In the genomic region with DNA sequence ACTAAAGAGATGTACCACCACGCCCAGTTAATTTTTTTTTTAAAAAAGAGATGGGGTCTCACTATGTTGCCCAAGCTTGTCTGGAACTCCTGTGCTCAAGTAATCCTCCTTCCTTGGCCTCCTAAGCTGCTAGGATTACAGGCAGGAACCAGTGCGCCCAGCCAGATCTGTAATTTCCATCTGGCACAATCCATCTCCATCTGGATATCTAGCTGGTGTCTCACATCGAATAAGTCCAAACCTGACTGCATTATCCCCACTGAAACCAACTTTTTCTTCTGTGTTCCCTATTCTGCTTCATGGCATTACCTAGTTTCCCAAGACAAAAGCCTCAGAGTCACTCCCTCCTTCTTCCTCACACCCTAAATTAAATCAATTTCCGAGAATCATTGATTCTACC, we compare ENCODE assay signal across 22 cellular contexts.
DNase-seq lines count a peak whose midpoint lies in the region; ATAC-seq and TF ChIP-seq lines count a peak whose summit lies in the region.
"Had no signal": no experiment of that assay in that cellular context is flagged by ENCODE, and none has a peak within 500 bp of the region (broad histone marks: within the 10 kb centered on the region; RNA-seq: fewer than 3 reads in every experiment).

No MANE protein-coding gene starts in this region.

- intact Hi-C loops in sigmoid colon (cut with DNase I), result no loop called here

- H3K27ac Mint-ChIP-seq in nephron progenitor cell, result no peak overlapping the region
- H3K27ac Mint-ChIP-seq: CD14-positive monocyte; CD4-positive, CD25-positive, alpha-beta regulatory T cell; CD8-positive, alpha-beta memory T cell had no signal

- DNase-seq in G401 (ENCODE audit: low spot score) (peak; percentile 59), NCI-H446 (lab: John Stamatoyannopoulos, UW) (peak; percentile 14 to 69), cerebellar cortex (ENCODE audit: low spot score) (peak; percentile 51), nephron progenitor cell (no peak), sigmoid colon (no peak)
- DNase-seq: 8988T; ACHN; BE2C; CD4-positive, alpha-beta memory T cell; CD4-positive, CD25-positive, alpha-beta regulatory T cell; CD8-positive, alpha-beta memory T cell; COR-L47; DMS 273 treated with DMSO at 0.1 percent for 48 hours; DMS153; DMS53; DMS79; DND-41; EL; GF-D8 had no signal

- H3K36me3 Mint-ChIP-seq in nephron progenitor cell (ENCODE audit: low read depth), result no peaks in the 10 kb centered on the region
- H3K36me3 Mint-ChIP-seq: CD14-positive monocyte; CD4-positive, alpha-beta memory T cell; CD4-positive, CD25-positive, alpha-beta regulatory T cell; CD8-positive, alpha-beta memory T cell had no signal

- H3K27me3 Mint-ChIP-seq in nephron progenitor cell (ENCODE audit: low read depth, poor library complexity), result no peaks in the 10 kb centered on the region

- in situ Hi-C loops in G401 (cut with HindIII; ENCODE audit: low sequenced_read_pairs), result no loop called here

- H3K9me3 Mint-ChIP-seq in nephron progenitor cell, result no peaks in the 10 kb centered on the region
- H3K9me3 Mint-ChIP-seq: CD4-positive, alpha-beta memory T cell had no signal

- no peak overlapping the region for H3K4me3 ChIP-seq in sigmoid colon
- H3K4me3 ChIP-seq: BLaER1 had no signal

- H3K27ac ChIP-seq in sigmoid colon, result no peak overlapping the region
- H3K27ac ChIP-seq: BLaER1 had no signal

- ATAC-seq in HG03469 (IDR thresholded peaks at IDR 0.05; ENCODE audit: unreplicated experiment), result no peak

- no peaks in the 10 kb centered on the region for H3K4me1 Mint-ChIP-seq in nephron progenitor cell
- H3K4me1 Mint-ChIP-seq: CD4-positive, alpha-beta memory T cell; CD4-positive, CD25-positive, alpha-beta regulatory T cell; CD8-positive, alpha-beta memory T cell had no signal

- H3K9me3 ChIP-seq in sigmoid colon, result no peaks in the 10 kb centered on the region
- H3K9me3 ChIP-seq: BE2C, BLaER1 had no signal

- H3K4me1 ChIP-seq in sigmoid colon, result no peaks in the 10 kb centered on the region
- H3K4me1 ChIP-seq: BE2C, BLaER1 had no signal

- H3K4me3 Mint-ChIP-seq in nephron progenitor cell, result no peak overlapping the region
- H3K4me3 Mint-ChIP-seq: CD14-positive monocyte; CD4-positive, alpha-beta memory T cell; CD4-positive, CD25-positive, alpha-beta regulatory T cell; CD8-positive, alpha-beta memory T cell had no signal

- no peaks in the 10 kb centered on the region for H3K27me3 ChIP-seq in sigmoid colon
- H3K27me3 ChIP-seq: BE2C had no signal

- no peak for TF ChIP-seq CTCF in nephron progenitor cell (IDR thresholded peaks at IDR 0.05)
- no peak for TF ChIP-seq CTCF in sigmoid colon (IDR thresholded peaks at IDR 0.05)

- no peak for TF ChIP-seq POLR2A in sigmoid colon (IDR thresholded peaks at IDR 0.05)

- no peak for TF ChIP-seq EP300 in sigmoid colon (IDR thresholded peaks at IDR 0.05)

- no peaks in the 10 kb centered on the region for H3K36me3 ChIP-seq in sigmoid colon
- H3K36me3 ChIP-seq: BE2C, BLaER1 had no signal

- 87 to 90% methylated on average over 4 of the region's 4 CpGs for WGBS in sigmoid colon, 2 donors

Comparison
In these comparisons a context has a peak if more than half of its experiments do, and no peak if none do; other contexts are left out.
1. DNase-seq: peak in G401 (single experiment), NCI-H446 (2 of 2) and cerebellar cortex (single experiment); none in nephron progenitor cell (single experiment) and sigmoid colon (single experiment).